ENCODE assay signal across 30 cellular contexts in the genomic region with DNA sequence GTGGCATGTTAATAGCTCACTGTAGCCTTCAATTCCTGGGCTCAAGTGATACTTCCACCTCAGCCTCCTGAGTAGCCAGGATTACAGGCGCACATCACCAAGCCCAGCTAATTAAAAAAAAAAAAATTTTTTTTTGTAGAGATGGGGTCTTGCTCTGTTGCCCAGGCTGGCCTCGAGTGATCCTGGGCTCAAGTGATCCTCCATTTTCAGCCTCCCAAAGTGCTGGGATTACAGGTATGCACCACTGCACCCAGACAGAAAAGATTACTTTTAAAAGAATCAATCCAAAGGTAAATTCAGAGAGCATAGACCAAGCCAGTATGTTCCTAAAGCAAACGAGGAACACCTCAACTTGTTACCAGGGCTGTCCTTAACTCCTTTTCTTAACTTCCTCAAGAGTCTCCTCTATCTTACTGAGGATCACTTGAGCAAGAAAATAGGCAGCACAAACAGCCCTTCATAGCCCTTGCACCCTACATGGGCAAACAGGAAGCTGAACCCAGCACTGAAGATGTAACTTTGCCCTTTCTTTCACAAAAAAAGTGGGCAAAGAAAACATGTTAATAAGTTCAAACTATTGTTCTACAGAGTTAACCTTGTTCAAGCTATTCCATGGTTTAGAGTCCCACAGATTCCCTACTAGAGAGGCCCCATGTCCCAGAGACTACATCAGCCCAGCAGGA. TPM values are rescaled to one million over a fixed set of nuclear protein-coding genes. Genes with fewer than 3 reads are reported as not detected.
DNase-seq lines count a peak whose midpoint lies in the region; ATAC-seq and TF ChIP-seq lines count a peak whose summit lies in the region.
"Had no signal": no experiment of that assay in that cellular context is flagged by ENCODE, and none has a peak within 500 bp of the region (broad histone marks: within the 10 kb centered on the region; RNA-seq: fewer than 3 reads in every experiment).

No MANE protein-coding gene starts in this region.

- H3K23ac ChIP-seq in neuronal stem cell (ENCODE audit: low read depth, low read length, poor library complexity) = no peak overlapping the region

- no peak overlapping the region for H3K18ac ChIP-seq in neuronal stem cell (ENCODE audit: low read length)

- H3K4me3 ChIP-seq in DND-41 (ENCODE audit: low read depth in 1 of 2, low read length in 2 of 2) = no peak overlapping the region
- no peak overlapping the region for H3K4me3 ChIP-seq in NB4 (ENCODE audit: low read depth, low read length)
- H3K4me3 ChIP-seq in neuronal stem cell (ENCODE audit: low read length in 2 of 2) = no peak overlapping the region
- H3K4me3 ChIP-seq: gastroesophageal sphincter, SJSA1, spleen, tibial nerve had no signal

- H3K4me2 ChIP-seq in DND-41 (ENCODE audit: insufficient read depth, low read length) (no peak overlapping the region), neuronal stem cell (ENCODE audit: insufficient read depth, low read length, poor library complexity, severe bottlenecking) (no peak overlapping the region)

- no peaks in the 10 kb centered on the region for H3K27me3 Mint-ChIP-seq in activated CD4-positive, alpha-beta memory T cell treated with anti-CD3 and anti-CD28 coated beads, Interleukin-2, amount 10 ng/mL, durations not matched to agents 7 days and 5 days
- H3K27me3 Mint-ChIP-seq in activated CD4-positive, alpha-beta memory T cell treated with anti-CD3 and anti-CD28 coated beads for 36 hours = no peaks in the 10 kb centered on the region
- no peaks in the 10 kb centered on the region for H3K27me3 Mint-ChIP-seq in activated naive CD8-positive, alpha-beta T cell treated with anti-CD3 and anti-CD28 coated beads, Interleukin-2, amount 10 ng/mL, durations not matched to agents 7 days and 5 days
- H3K27me3 Mint-ChIP-seq: T-helper 17 cell had no signal

- H2BK5ac ChIP-seq in neuronal stem cell (ENCODE audit: low read length) = no peak overlapping the region

- H3K4me3 Mint-ChIP-seq in activated CD4-positive, alpha-beta memory T cell treated with anti-CD3 and anti-CD28 coated beads, Interleukin-2, amount 10 ng/mL, durations not matched to agents 7 days and 5 days = no peak overlapping the region
- no peak overlapping the region for H3K4me3 Mint-ChIP-seq in activated CD4-positive, alpha-beta memory T cell treated with anti-CD3 and anti-CD28 coated beads for 36 hours
- H3K4me3 Mint-ChIP-seq in activated naive CD8-positive, alpha-beta T cell treated with anti-CD3 and anti-CD28 coated beads, Interleukin-2, amount 10 ng/mL, durations not matched to agents 7 days and 5 days = no peak overlapping the region
- H3K4me3 Mint-ChIP-seq: immature natural killer cell, neural crest cell, T-helper 17 cell had no signal

- H4K91ac ChIP-seq in neuronal stem cell (ENCODE audit: low read depth, low read length, poor library complexity) = no peak overlapping the region

- H3K4ac ChIP-seq in neuronal stem cell (ENCODE audit: low read length) = no peak overlapping the region

- no peak overlapping the region for H3K27ac ChIP-seq in DND-41 (ENCODE audit: low read length)
- no peak overlapping the region for H3K27ac ChIP-seq in neuronal stem cell (replicated peaks; ENCODE audit: low read length)
- H3K27ac ChIP-seq: brain microvascular endothelial cell, gastroesophageal sphincter, SJSA1, tibial nerve, VCaP had no signal

- no peak for DNase-seq in activated CD4-positive, alpha-beta memory T cell treated with anti-CD3 and anti-CD28 coated beads, Interleukin-2, amount 10 ng/mL, durations not matched to agents 7 days and 5 days
- no peak for DNase-seq in activated CD4-positive, alpha-beta memory T cell treated with anti-CD3 and anti-CD28 coated beads for 36 hours
- no peak for DNase-seq in DND-41
- peak; percentile 61 for DNase-seq in NB4 (ENCODE audit: low read depth)
- no peak for DNase-seq in activated naive CD8-positive, alpha-beta T cell treated with anti-CD3 and anti-CD28 coated beads, Interleukin-2, amount 10 ng/mL, durations not matched to agents 7 days and 5 days
- no peak for DNase-seq in neuronal stem cell (ENCODE audit: low spot score)
- DNase-seq in GM10266 (ENCODE audit: extremely low spot score) = no peak
- DNase-seq: activated gamma-delta T cell treated with Interleukin-2 at 50 U/mL for 16 hours, activated T-cell treated with anti-CD3 and anti-CD28 coated beads for 4 hours, amniotic stem cell, BE2C, brain microvascular endothelial cell, DMS153, hypothalamus, immature natural killer cell, left colon, mesenchymal stem cell, NCI-H1105, NCI-H1930, NCI-H526, posterior cingulate gyrus, right cardiac atrium, spleen, T-helper 17 cell had no signal

- no peak overlapping the region for H2BK12ac ChIP-seq in neuronal stem cell (ENCODE audit: low read length)

- peaks cover 21% of the 10 kb centered on the region; the same call in 1 of the 2 replicates for H4K20me1 ChIP-seq in DND-41 (ENCODE audit: insufficient read depth, low read length)

- no peak overlapping the region for H2AK5ac ChIP-seq in neuronal stem cell (ENCODE audit: low read depth, low read length)

- peaks cover 41% of the 10 kb centered on the region for H3K36me3 Mint-ChIP-seq in activated CD4-positive, alpha-beta memory T cell treated with anti-CD3 and anti-CD28 coated beads, Interleukin-2, amount 10 ng/mL, durations not matched to agents 7 days and 5 days (ENCODE audit: low read depth)
- peaks cover 18% of the 10 kb centered on the region for H3K36me3 Mint-ChIP-seq in activated CD4-positive, alpha-beta memory T cell treated with anti-CD3 and anti-CD28 coated beads for 36 hours
- peaks cover 9% of the 10 kb centered on the region for H3K36me3 Mint-ChIP-seq in activated naive CD8-positive, alpha-beta T cell treated with anti-CD3 and anti-CD28 coated beads, Interleukin-2, amount 10 ng/mL, durations not matched to agents 7 days and 5 days

- WGBS in neuronal stem cell (ENCODE audit: extremely low coverage in 2 of 2, insufficient read length in 2 of 2, insufficient replicate concordance in 1 of 2), 2 donors = no CpG with 5 or more reads among the region's 3 CpGs

- H3K14ac ChIP-seq in neuronal stem cell (ENCODE audit: low read length) = no peak overlapping the region

- H3K9ac ChIP-seq in DND-41 (ENCODE audit: low read depth, low read length) = no peak overlapping the region
- H3K9ac ChIP-seq in neuronal stem cell (ENCODE audit: low read depth, low read length, poor library complexity) = no peak overlapping the region

- no peaks in the 10 kb centered on the region for H3K79me1 ChIP-seq in neuronal stem cell (ENCODE audit: low read depth, low read length)

- no peak overlapping the region for H4K8ac ChIP-seq in neuronal stem cell (ENCODE audit: low read depth, low read length)

- H2AFZ ChIP-seq in DND-41 (ENCODE audit: low read depth, low read length) (no peak overlapping the region), neuronal stem cell (ENCODE audit: low read length) (no peak overlapping the region)

- POLR2A ChIA-PET in activated CD4-positive, alpha-beta memory T cell treated with anti-CD3 and anti-CD28 coated beads, Interleukin-2, amount 10 ng/mL, durations not matched to agents 7 days and 5 days (lab: Charles Lee) = no interaction called here
- POLR2A ChIA-PET in activated CD4-positive, alpha-beta memory T cell treated with anti-CD3 and anti-CD28 coated beads for 36 hours (lab: Charles Lee) = interaction anchor here (1.0 to 1.1 kb wide), 2 partner anchors 13 to 37 kb away, joined by 3 to 4 read pairs; no protein-coding TSS in a partner anchor
- POLR2A ChIA-PET in activated naive CD8-positive, alpha-beta T cell treated with anti-CD3 and anti-CD28 coated beads, Interleukin-2, amount 10 ng/mL, durations not matched to agents 7 days and 5 days (lab: Charles Lee) = interaction anchor here (1.2 to 3.4 kb wide), 2 partner anchors 11 to 13 kb away, joined by 3 to 16 read pairs; partner anchors contain the start of gene CS

- H3K79me2 ChIP-seq in DND-41 (ENCODE audit: insufficient read depth, low read length) = peaks cover 75% of the 10 kb centered on the region

- CTCF ChIA-PET in activated CD4-positive, alpha-beta memory T cell treated with anti-CD3 and anti-CD28 coated beads, Interleukin-2, amount 10 ng/mL, durations not matched to agents 7 days and 5 days (lab: Charles Lee) = interaction anchor here (0.7 to 1.7 kb wide), 3 partner anchors 10 to 403 kb away, joined by 3 to 5 read pairs (median 3); no protein-coding TSS in a partner anchor
- CTCF ChIA-PET in activated CD4-positive, alpha-beta memory T cell treated with anti-CD3 and anti-CD28 coated beads for 36 hours (lab: Charles Lee) = no interaction called here

- no peaks in the 10 kb centered on the region for H3K27me3 ChIP-seq in DND-41 (ENCODE audit: insufficient read depth, low read length, poor library complexity)
- H3K27me3 ChIP-seq in neuronal stem cell (ENCODE audit: control insufficient read depth in 3 of 3, insufficient read depth in 3 of 3, low read depth in 1 of 3, low read length in 3 of 3) = no peaks in the 10 kb centered on the region
- H3K27me3 ChIP-seq: BE2C, brain microvascular endothelial cell, gastroesophageal sphincter, SJSA1, spleen, tibial nerve had no signal

- H3K36me3 ChIP-seq in DND-41 (ENCODE audit: insufficient read depth, low read length) = peaks cover 56% of the 10 kb centered on the region
- peaks cover 11 to 73% of the 10 kb centered on the region in 2 donors for H3K36me3 ChIP-seq in neuronal stem cell (replicated peaks in 1 of 2; ENCODE audit: control insufficient read depth in 2 of 2, insufficient read depth in 2 of 2, low read length in 2 of 2)

- H3K4me1 ChIP-seq in DND-41 (ENCODE audit: insufficient read depth, low read length) = no peaks in the 10 kb centered on the region
- H3K4me1 ChIP-seq in neuronal stem cell (ENCODE audit: control insufficient read depth in 2 of 2, insufficient read depth in 1 of 2, low read depth in 1 of 2, low read length in 2 of 2) = no peaks in the 10 kb centered on the region
- H3K4me1 ChIP-seq: SJSA1 had no signal

- H3K9me3 Mint-ChIP-seq in activated CD4-positive, alpha-beta memory T cell treated with anti-CD3 and anti-CD28 coated beads, Interleukin-2, amount 10 ng/mL, durations not matched to agents 7 days and 5 days = no peaks in the 10 kb centered on the region
- no peaks in the 10 kb centered on the region for H3K9me3 Mint-ChIP-seq in activated CD4-positive, alpha-beta memory T cell treated with anti-CD3 and anti-CD28 coated beads for 36 hours
- no peaks in the 10 kb centered on the region for H3K9me3 Mint-ChIP-seq in activated naive CD8-positive, alpha-beta T cell treated with anti-CD3 and anti-CD28 coated beads, Interleukin-2, amount 10 ng/mL, durations not matched to agents 7 days and 5 days
- H3K9me3 Mint-ChIP-seq: immature natural killer cell, neural crest cell had no signal

- TF ChIP-seq CTCF in DND-41 (IDR thresholded peaks at IDR 0.05; ENCODE audit: borderline replicate concordance, extremely low read depth, low read length, poor library complexity, severe bottlenecking) = no peak
- TF ChIP-seq CTCF in NB4 (IDR thresholded peaks at IDR 0.05; ENCODE audit: low read depth, low read length) = no peak
- TF ChIP-seq CTCF in GM10266 (IDR thresholded peaks at IDR 0.05; ENCODE audit: control insufficient read depth, insufficient read depth, low read depth, missing control alignments) = no peak

- peak overlapping the region; percentile 62 for H3K27ac Mint-ChIP-seq in activated CD4-positive, alpha-beta memory T cell treated with anti-CD3 and anti-CD28 coated beads, Interleukin-2, amount 10 ng/mL, durations not matched to agents 7 days and 5 days
- no peak overlapping the region for H3K27ac Mint-ChIP-seq in activated CD4-positive, alpha-beta memory T cell treated with anti-CD3 and anti-CD28 coated beads for 36 hours
- H3K27ac Mint-ChIP-seq in activated naive CD8-positive, alpha-beta T cell treated with anti-CD3 and anti-CD28 coated beads, Interleukin-2, amount 10 ng/mL, durations not matched to agents 7 days and 5 days = peak overlapping the region; percentile 51

- ATAC-seq in DND-41 (ENCODE audit: insufficient read depth, low read depth) (0 out of 3 replicates have a peak, but pooled peaks have one; percentile 29), HG02759 (IDR thresholded peaks at IDR 0.05; ENCODE audit: unreplicated experiment) (no peak)
- no peak for ATAC-seq in activated naive CD8-positive, alpha-beta T cell treated with anti-CD3 and anti-CD28 coated beads, Interleukin-2, amount 10 ng/mL, durations not matched to agents 7 days and 5 days (ENCODE audit: low read depth)
- ATAC-seq: gastroesophageal sphincter, left colon, right cardiac atrium, T-helper 17 cell had no signal

- H2BK120ac ChIP-seq in neuronal stem cell (ENCODE audit: low read depth, low read length) = no peak overlapping the region

- no peak overlapping the region for H2BK15ac ChIP-seq in neuronal stem cell (ENCODE audit: low read length)

- peaks cover 31% of the 10 kb centered on the region for H3K4me1 Mint-ChIP-seq in activated CD4-positive, alpha-beta memory T cell treated with anti-CD3 and anti-CD28 coated beads, Interleukin-2, amount 10 ng/mL, durations not matched to agents 7 days and 5 days
- peaks cover 31% of the 10 kb centered on the region for H3K4me1 Mint-ChIP-seq in activated CD4-positive, alpha-beta memory T cell treated with anti-CD3 and anti-CD28 coated beads for 36 hours (ENCODE audit: low read depth)
- peaks cover 22% of the 10 kb centered on the region for H3K4me1 Mint-ChIP-seq in activated naive CD8-positive, alpha-beta T cell treated with anti-CD3 and anti-CD28 coated beads, Interleukin-2, amount 10 ng/mL, durations not matched to agents 7 days and 5 days

- intact Hi-C loops in activated CD4-positive, alpha-beta memory T cell treated with anti-CD3 and anti-CD28 coated beads for 36 hours (cut with micrococcal nuclease) = no loop called here

- H3K9me3 ChIP-seq in DND-41 (ENCODE audit: insufficient read depth, low read length, severe bottlenecking) (no peaks in the 10 kb centered on the region), neuronal stem cell (replicated peaks in 1 of 2; ENCODE audit: control insufficient read depth in 2 of 2, insufficient read depth in 1 of 2, low read depth in 1 of 2, low read length in 2 of 2) (no peaks in the 10 kb centered on the region)
- H3K9me3 ChIP-seq: BE2C, gastroesophageal sphincter, SJSA1, spleen, tibial nerve had no signal

- TF ChIP-seq POLR2A in NB4 (IDR thresholded peaks at IDR 0.05; ENCODE audit: extremely low read depth, insufficient read length) = no peak

RNA-seq across cellular contexts. Expression of gene CS, which starts 11.3 kb away (rescaled TPM):
- 100 to 1,000 TPM; 188 to 193 TPM for total RNA-seq in activated CD4-positive, alpha-beta memory T cell treated with anti-CD3 and anti-CD28 coated beads, Interleukin-2, amount 10 ng/mL, durations not matched to agents 7 days and 5 days
- 100 to 1,000 TPM; 304 to 309 TPM for total RNA-seq in activated CD4-positive, alpha-beta memory T cell treated with anti-CD3 and anti-CD28 coated beads for 36 hours
- total RNA-seq in activated naive CD8-positive, alpha-beta T cell treated with anti-CD3 and anti-CD28 coated beads, Interleukin-2, amount 10 ng/mL, durations not matched to agents 7 days and 5 days = 100 to 1,000 TPM; 165 to 176 TPM
- polyA plus RNA-seq in neuronal stem cell (2013, experiment 1 of 2) = 125 TPM
- 123 TPM for polyA plus RNA-seq in neuronal stem cell (2013, experiment 2 of 2)

RNA-seq across cellular contexts. Expression of gene COQ10A, which starts 22.1 kb away (rescaled TPM):
- 10 to 100 TPM; 12.8 to 16.7 TPM for total RNA-seq in activated CD4-positive, alpha-beta memory T cell treated with anti-CD3 and anti-CD28 coated beads, Interleukin-2, amount 10 ng/mL, durations not matched to agents 7 days and 5 days
- total RNA-seq in activated CD4-positive, alpha-beta memory T cell treated with anti-CD3 and anti-CD28 coated beads for 36 hours = 1 to 10 TPM; 6.3 to 7.0 TPM
- 10 to 100 TPM; 23.3 to 26.0 TPM for total RNA-seq in activated naive CD8-positive, alpha-beta T cell treated with anti-CD3 and anti-CD28 coated beads, Interleukin-2, amount 10 ng/mL, durations not matched to agents 7 days and 5 days
- polyA plus RNA-seq in neuronal stem cell (2013, experiment 1 of 2) = 22.7 TPM
- polyA plus RNA-seq in neuronal stem cell (2013, experiment 2 of 2) = 22.6 TPM

RNA-seq across cellular contexts. Expression of gene CNPY2, which starts 26.9 kb away (rescaled TPM):
- total RNA-seq in activated CD4-positive, alpha-beta memory T cell treated with anti-CD3 and anti-CD28 coated beads, Interleukin-2, amount 10 ng/mL, durations not matched to agents 7 days and 5 days = 10 to 100 TPM; 95.0 to 99.3 TPM
- 10 to 100 TPM; 74.7 to 91.6 TPM for total RNA-seq in activated CD4-positive, alpha-beta memory T cell treated with anti-CD3 and anti-CD28 coated beads for 36 hours
- total RNA-seq in activated naive CD8-positive, alpha-beta T cell treated with anti-CD3 and anti-CD28 coated beads, Interleukin-2, amount 10 ng/mL, durations not matched to agents 7 days and 5 days = 10 to 100 TPM; 85.6 to 89.0 TPM
- polyA plus RNA-seq in neuronal stem cell (2013, experiment 1 of 2) = 129 TPM
- polyA plus RNA-seq in neuronal stem cell (2013, experiment 2 of 2) = 132 TPM

RNA-seq across cellular contexts. Expression of gene ANKRD52, which starts 30.7 kb away (rescaled TPM):
- total RNA-seq in activated CD4-positive, alpha-beta memory T cell treated with anti-CD3 and anti-CD28 coated beads, Interleukin-2, amount 10 ng/mL, durations not matched to agents 7 days and 5 days = 10 to 100 TPM; 46.4 to 50.1 TPM
- 10 to 100 TPM; 34.1 to 37.0 TPM for total RNA-seq in activated CD4-positive, alpha-beta memory T cell treated with anti-CD3 and anti-CD28 coated beads for 36 hours
- 10 to 100 TPM; 45.3 to 49.4 TPM for total RNA-seq in activated naive CD8-positive, alpha-beta T cell treated with anti-CD3 and anti-CD28 coated beads, Interleukin-2, amount 10 ng/mL, durations not matched to agents 7 days and 5 days
- 17.4 TPM for polyA plus RNA-seq in neuronal stem cell (2013, experiment 1 of 2)
- 17.5 TPM for polyA plus RNA-seq in neuronal stem cell (2013, experiment 2 of 2)

RNA-seq across cellular contexts. Expression of gene PAN2, which starts 45.0 kb away (rescaled TPM):
- total RNA-seq in activated CD4-positive, alpha-beta memory T cell treated with anti-CD3 and anti-CD28 coated beads, Interleukin-2, amount 10 ng/mL, durations not matched to agents 7 days and 5 days = 10 to 100 TPM; 61.3 to 64.2 TPM
- 10 to 100 TPM; 49.0 to 51.2 TPM for total RNA-seq in activated CD4-positive, alpha-beta memory T cell treated with anti-CD3 and anti-CD28 coated beads for 36 hours
- 100 to 1,000 TPM; 106 to 115 TPM for total RNA-seq in activated naive CD8-positive, alpha-beta T cell treated with anti-CD3 and anti-CD28 coated beads, Interleukin-2, amount 10 ng/mL, durations not matched to agents 7 days and 5 days
- 34.2 TPM for polyA plus RNA-seq in neuronal stem cell (2013, experiment 1 of 2)
- 33.0 TPM for polyA plus RNA-seq in neuronal stem cell (2013, experiment 2 of 2)
